ENCODE assay signal across 27 cellular contexts in the genomic region with DNA sequence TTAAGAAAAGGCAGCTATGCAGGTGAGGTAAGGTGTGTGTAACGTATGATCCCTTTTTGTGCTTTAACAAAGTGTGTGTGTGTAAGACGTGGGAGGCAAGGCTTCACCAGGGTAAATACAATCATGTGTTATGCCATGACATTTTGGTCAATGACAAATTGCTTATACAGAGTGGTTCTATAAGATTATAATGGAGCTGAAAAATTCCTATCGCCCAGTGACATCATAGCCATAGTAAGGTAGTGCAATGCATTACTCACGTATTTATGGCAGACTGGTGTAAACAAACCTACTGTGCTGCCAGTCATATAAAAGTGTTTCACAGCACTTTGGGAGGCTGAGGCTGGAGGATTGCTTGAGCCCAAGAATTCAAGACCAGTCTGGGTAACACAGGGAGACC.
DNase-seq lines count a peak whose midpoint lies in the region; ATAC-seq, FAIRE-seq and TF ChIP-seq lines count a peak whose summit lies in the region.
"Had no signal": no experiment of that assay in that cellular context is flagged by ENCODE, and none has a peak within 500 bp of the region (broad histone marks: within the 10 kb centered on the region; RNA-seq: fewer than 3 reads in every experiment).

No MANE protein-coding gene starts in this region.

- H3K4me3 ChIP-seq in HEK293 (ENCODE audit: low read depth, low read length) (no peak overlapping the region), bronchial epithelial cell (ENCODE audit: low read depth, low read length) (no peak overlapping the region), mucosa of descending colon (no peak overlapping the region), SJCRH30 (no peak overlapping the region)
- H3K4me3 ChIP-seq: A549; BLaER1 treated with 17β-estradiol and CSF1 and Interleukin-3, amounts not matched to agents 10 nM and 100 nM; PC-9 had no signal

- DNase-seq in NCI-H226, result peak; percentile 34
- DNase-seq in bronchial epithelial cell (ENCODE audit: low read depth), result peak; percentile 50
- no peak for DNase-seq in mucosa of descending colon
- DNase-seq in central memory CD4-positive, alpha-beta T cell, result no peak
- no peak for DNase-seq in dedifferentiated amniotic fluid mesenchymal stem cell (ENCODE audit: extremely low spot score)
- no peak for DNase-seq in dermis blood vessel endothelial cell
- DNase-seq in SJCRH30, result no peak
- DNase-seq: AML-193; CD4-positive, alpha-beta T cell; DMS53; NCI-H1092 treated with DMSO at 0.1 percent for 48 hours; NCI-H1436 treated with DMSO at 0.1 percent for 48 hours; NCI-H187 treated with DMSO at 0.1 percent for 48 hours; NCI-H2107; NCI-H446; NCI-H524 treated with DMSO at 0.1 percent for 48 hours; NCI-H82; NK-92 treated with Interleukin-12 subunit alpha and Interleukin-12 subunit beta, amount 100 ng/mL, for 24 hours; PC-9; RPMI8226; SHP77; T-helper 1 cell had no signal

- no peak for FAIRE-seq in bronchial epithelial cell (lab: Jason Lieb, UNC)
- FAIRE-seq: A549, D721Med, HTR-8/SVneo had no signal

- intact Hi-C loops in mucosa of descending colon (cut with DNase I, micrococcal nuclease), result no loop called here

- CTCF ChIA-PET in HEK293 (lab: Yijun Ruan, JAX), result interaction anchor here (0.6 to 2.4 kb wide), 4 partner anchors 14 to 1525 kb away, joined by 3 to 17 read pairs (median 3); no protein-coding TSS in a partner anchor

- H3K9me3 ChIP-seq in HEK293 (ENCODE audit: control insufficient read depth, insufficient read depth, low read depth, low read length) (no peaks in the 10 kb centered on the region), mucosa of descending colon (no peaks in the 10 kb centered on the region), SJCRH30 (replicated peaks) (no peaks in the 10 kb centered on the region)
- H3K9me3 ChIP-seq: A549; BLaER1 treated with 17β-estradiol and CSF1 and Interleukin-3, amounts not matched to agents 10 nM and 100 nM had no signal

- TF ChIP-seq CTCF in HEK293 (tag by site-specific recombination; IDR thresholded peaks at IDR 0.05), result no peak
- TF ChIP-seq CTCF in bronchial epithelial cell (IDR thresholded peaks at IDR 0.05; ENCODE audit: insufficient read depth, low read length, severe bottlenecking), result no peak
- no peak for TF ChIP-seq CTCF in mucosa of descending colon (IDR thresholded peaks at IDR 0.05)

- no peaks in the 10 kb centered on the region for H3K36me3 ChIP-seq in HEK293 (ENCODE audit: control insufficient read depth in 2 of 2, insufficient read depth in 1 of 2, low read length in 2 of 2)
- H3K36me3 ChIP-seq in bronchial epithelial cell (ENCODE audit: control insufficient read depth, insufficient read depth, low read length), result no peaks in the 10 kb centered on the region
- H3K36me3 ChIP-seq in mucosa of descending colon (ENCODE audit: low read depth), result no peaks in the 10 kb centered on the region
- no peaks in the 10 kb centered on the region for H3K36me3 ChIP-seq in SJCRH30
- H3K36me3 ChIP-seq: BLaER1 treated with 17β-estradiol and CSF1 and Interleukin-3, amounts not matched to agents 10 nM and 100 nM had no signal

- POLR2A ChIA-PET in HEK293 (lab: Yijun Ruan, JAX), result interaction anchor here (0.8 kb wide), 1 partner anchor 757 kb away, joined by 3 read pairs; the partner anchor contains the start of gene RAB11A

- H3K27ac ChIP-seq in HEK293 (ENCODE audit: extremely low read depth, low read depth, low read length) (no peak overlapping the region), SJCRH30 (no peak overlapping the region)
- H3K27ac ChIP-seq: A549; BLaER1 treated with 17β-estradiol and CSF1 and Interleukin-3, amounts not matched to agents 10 nM and 100 nM; PC-9 had no signal

- H3K4me1 ChIP-seq in HEK293 (ENCODE audit: control insufficient read depth, insufficient read depth, low read length) (no peaks in the 10 kb centered on the region), mucosa of descending colon (ENCODE audit: low read depth) (peaks cover 19% of the 10 kb centered on the region), SJCRH30 (peaks cover 11% of the 10 kb centered on the region)

- H3K27me3 ChIP-seq in bronchial epithelial cell (ENCODE audit: control insufficient read depth, insufficient read depth, low read length) (peaks cover 7% of the 10 kb centered on the region), SJCRH30 (no peaks in the 10 kb centered on the region)

- ATAC-seq in mucosa of descending colon, result peak; percentile 66
- ATAC-seq: A549 had no signal

TF ChIP-seq in HEK293, 187 proteins besides CTCF, POLR2A, EP300 and RAD21:
- TF ChIP-seq ZNF2 (tag by site-specific recombination; IDR thresholded peaks at IDR 0.05), result no peak
- 0 out of 2 replicates have a peak, but pooled peaks have one; percentile 26 for TF ChIP-seq ZEB2 (tag by site-specific recombination; IDR thresholded peaks at IDR 0.05)
- TF ChIP-seq HIC1 (tag by site-specific recombination; IDR thresholded peaks at IDR 0.05), result 0 out of 2 replicates have a peak, but pooled peaks have one; percentile 20
- no peak for TF ChIP-seq GLI4 (tag by site-specific recombination; IDR thresholded peaks at IDR 0.05)
- peak; percentile 80 for TF ChIP-seq ZBTB21 (tag by site-specific recombination; IDR thresholded peaks at IDR 0.05)
- TF ChIP-seq ATF2 (tag by site-specific recombination; IDR thresholded peaks at IDR 0.05; ENCODE audit: low read depth), result peak; percentile 83
- no peak for TF ChIP-seq GLI2 (tag by site-specific recombination; IDR thresholded peaks at IDR 0.05; ENCODE audit: borderline replicate concordance, low read depth)
- TF ChIP-seq, protein P1, sequence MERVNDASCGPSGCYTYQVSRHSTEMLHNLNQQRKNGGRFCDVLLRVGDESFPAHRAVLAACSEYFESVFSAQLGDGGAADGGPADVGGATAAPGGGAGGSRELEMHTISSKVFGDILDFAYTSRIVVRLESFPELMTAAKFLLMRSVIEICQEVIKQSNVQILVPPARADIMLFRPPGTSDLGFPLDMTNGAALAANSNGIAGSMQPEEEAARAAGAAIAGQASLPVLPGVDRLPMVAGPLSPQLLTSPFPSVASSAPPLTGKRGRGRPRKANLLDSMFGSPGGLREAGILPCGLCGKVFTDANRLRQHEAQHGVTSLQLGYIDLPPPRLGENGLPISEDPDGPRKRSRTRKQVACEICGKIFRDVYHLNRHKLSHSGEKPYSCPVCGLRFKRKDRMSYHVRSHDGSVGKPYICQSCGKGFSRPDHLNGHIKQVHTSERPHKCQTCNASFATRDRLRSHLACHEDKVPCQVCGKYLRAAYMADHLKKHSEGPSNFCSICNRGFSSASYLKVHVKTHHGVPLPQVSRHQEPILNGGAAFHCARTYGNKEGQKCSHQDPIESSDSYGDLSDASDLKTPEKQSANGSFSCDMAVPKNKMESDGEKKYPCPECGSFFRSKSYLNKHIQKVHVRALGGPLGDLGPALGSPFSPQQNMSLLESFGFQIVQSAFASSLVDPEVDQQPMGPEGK (tag by site-specific recombination; IDR thresholded peaks at IDR 0.05), result 0 out of 2 replicates have a peak, but pooled peaks have one; percentile 20
- peak; percentile 84 for TF ChIP-seq ZNF629 (tag by site-specific recombination; IDR thresholded peaks at IDR 0.05)
- 0 out of 2 replicates have a peak, but pooled peaks have one; percentile 32 for TF ChIP-seq OSR2 (tag by site-specific recombination; IDR thresholded peaks at IDR 0.05)
- TF ChIP-seq ZNF600 (tag by site-specific recombination; IDR thresholded peaks at IDR 0.05), result peak; percentile 72
- TF ChIP-seq ZNF416 (tag by site-specific recombination; IDR thresholded peaks at IDR 0.05), result no peak
- 0 out of 2 replicates have a peak, but pooled peaks have one; percentile 24 for TF ChIP-seq ZNF24 (tag by site-specific recombination; IDR thresholded peaks at IDR 0.05)

Comparison
In these comparisons a context has a peak if more than half of its experiments do, and no peak if none do; other contexts are left out.
1. DNase-seq: peak in NCI-H226 (single experiment) and bronchial epithelial cell (single experiment); none in mucosa of descending colon (0 of 3), central memory CD4-positive, alpha-beta T cell (single experiment), dedifferentiated amniotic fluid mesenchymal stem cell (single experiment), dermis blood vessel endothelial cell (single experiment) and SJCRH30 (0 of 2).